ENCODE assay signal across 17 cellular contexts in genomic region chr2:152781210-152781609, GRCh38.
"Had no signal": no experiment of that assay in that cellular context is flagged by ENCODE, and none has a peak within 500 bp of the region (broad histone marks: within the 10 kb centered on the region; RNA-seq: fewer than 3 reads in every experiment).

No MANE protein-coding gene starts in this region.

- ATAC-seq: activated naive CD4-positive, alpha-beta T cell treated with anti-CD3 and anti-CD28 coated beads, Interleukin-2, amount 50 U/mL, for 72 hours; left lung; naive thymus-derived CD4-positive, alpha-beta T cell; stimulated activated memory B cell treated with anti-CD40 and anti-IgM and Interleukin-4, amounts not matched to agents 10 μg/mL and 1 μg/mL and 100 μg/mL, for 72 hours; WTC11 had no signal

- DNase-seq: activated gamma-delta T cell treated with Interleukin-2 at 50 U/mL for 16 hours; activated T-cell treated with anti-CD3 and anti-CD28 coated beads, Interleukin-2, amount 50 U/mL, for 1 hour; aorta; erythroblast; foreskin fibroblast; immature natural killer cell; left lung; naive thymus-derived CD4-positive, alpha-beta T cell; occipital lobe; sigmoid colon; stimulated activated CD4-positive, alpha-beta T cell treated with anti-CD3 and anti-CD28 coated beads, Interleukin-15, amount 100 ng/mL, for 24 hours; stomach; trophoblast cell; uterus had no signal
